ENCODE assay signal across 16 cellular contexts in the genomic region with DNA sequence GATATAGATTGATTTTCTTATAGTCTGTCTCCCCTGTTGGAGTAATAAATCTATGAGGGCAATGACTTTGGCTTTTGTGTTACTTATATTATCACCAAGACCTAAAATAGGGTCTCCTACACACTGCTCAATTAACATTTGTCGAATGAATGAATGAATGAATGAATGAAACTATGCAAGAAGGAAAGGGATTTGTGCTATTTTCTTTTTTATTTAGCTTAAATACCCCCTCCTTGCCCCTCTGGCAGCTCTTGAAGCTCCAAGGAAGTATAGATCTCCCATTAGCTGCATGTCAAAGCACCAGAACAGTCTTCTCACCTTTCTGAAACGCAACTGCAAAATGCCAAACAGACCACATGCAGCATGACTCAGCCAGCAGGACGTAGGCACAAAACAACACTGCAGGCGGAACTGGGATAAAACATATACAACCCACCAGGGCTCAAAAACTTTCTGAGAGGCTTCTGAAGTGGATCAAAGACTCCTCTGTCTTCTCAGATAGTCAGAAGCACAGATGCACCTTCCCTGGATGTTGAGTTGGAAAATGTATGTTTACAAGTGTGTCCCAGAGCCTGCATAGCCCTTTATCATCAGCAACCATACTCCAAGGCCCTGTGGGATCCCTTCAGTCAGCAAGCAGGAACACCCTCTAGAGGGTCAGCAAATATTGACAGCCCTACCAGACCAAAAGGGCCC.
A peak's percentile ranks its signal among the peaks of the same experiment; 100 is the strongest.
DNase-seq lines count a peak whose midpoint lies in the region; ATAC-seq and TF ChIP-seq lines count a peak whose summit lies in the region.
"Had no signal": no experiment of that assay in that cellular context is flagged by ENCODE, and none has a peak within 500 bp of the region (broad histone marks: within the 10 kb centered on the region; RNA-seq: fewer than 3 reads in every experiment).

No MANE protein-coding gene starts in this region.

- peak overlapping the region; percentile 77 for H3K27ac ChIP-seq in mesodermal cell (ENCODE audit: low read depth, low read length, severe bottlenecking)
- no peak overlapping the region for H3K27ac ChIP-seq in aorta (ENCODE audit: low read depth in 1 of 2, low read length in 2 of 2)
- H3K27ac ChIP-seq: 22Rv1, SJCRH30 had no signal

- no peaks in the 10 kb centered on the region for H3K36me3 ChIP-seq in mesodermal cell (ENCODE audit: control insufficient read depth, insufficient read depth, low read length)
- no peaks in the 10 kb centered on the region for H3K36me3 ChIP-seq in BE2C
- no peaks in the 10 kb centered on the region for H3K36me3 ChIP-seq in aorta (ENCODE audit: control insufficient read depth in 1 of 2, insufficient read depth in 2 of 2, low read length in 1 of 2)
- H3K36me3 ChIP-seq: SJCRH30 had no signal

- TF ChIP-seq CTCF in astrocyte of the spinal cord (IDR thresholded peaks at IDR 0.05; ENCODE audit: low read depth, low read length): no peak
- TF ChIP-seq CTCF in BE2C (IDR thresholded peaks at IDR 0.05; ENCODE audit: low read depth, low read length): no peak

- CTCF ChIA-PET in activated CD4-positive, alpha-beta T cell treated with anti-CD3 and anti-CD28 coated beads, Interleukin-2, amount 10 ng/mL, durations not matched to agents 7 days and 5 days (lab: Charles Lee): no interaction called here

- 69% methylated on average over 2 of the region's 4 CpGs; no CpG with 5 or more reads in 1 of the 2 experiments for WGBS in mesodermal cell (ENCODE audit: insufficient coverage in 2 of 2), 2 experiments
- WGBS in aorta, 2 donors: 46 to 51% methylated on average over 4 of the region's 4 CpGs

- POLR2A ChIA-PET in activated CD4-positive, alpha-beta T cell treated with anti-CD3 and anti-CD28 coated beads, Interleukin-2, amount 10 ng/mL, durations not matched to agents 7 days and 5 days (lab: Charles Lee): no interaction called here

- H3K36me3 Mint-ChIP-seq in activated CD4-positive, alpha-beta T cell treated with anti-CD3 and anti-CD28 coated beads, Interleukin-2, amount 10 ng/mL, durations not matched to agents 7 days and 5 days (ENCODE audit: low read depth): no peaks in the 10 kb centered on the region
- H3K36me3 Mint-ChIP-seq: CD8-positive, alpha-beta T cell had no signal

- no peak overlapping the region for H3K27ac Mint-ChIP-seq in activated CD4-positive, alpha-beta T cell treated with anti-CD3 and anti-CD28 coated beads, Interleukin-2, amount 10 ng/mL, durations not matched to agents 7 days and 5 days
- H3K27ac Mint-ChIP-seq: activated B cell treated with CpG ODN at 0.5 μM for 24 hours; CD8-positive, alpha-beta T cell had no signal

- in situ Hi-C loops in astrocyte of the spinal cord (cut with HindIII; ENCODE audit: low sequenced_read_pairs): no loop called here

- H3K9me3 ChIP-seq in mesodermal cell (ENCODE audit: control insufficient read depth, low read length) (no peaks in the 10 kb centered on the region), BE2C (no peaks in the 10 kb centered on the region), aorta (ENCODE audit: control insufficient read depth, low read length) (peaks cover 2% of the 10 kb centered on the region)
- H3K9me3 ChIP-seq: SJCRH30 had no signal

- H3K4me3 Mint-ChIP-seq in activated CD4-positive, alpha-beta T cell treated with anti-CD3 and anti-CD28 coated beads, Interleukin-2, amount 10 ng/mL, durations not matched to agents 7 days and 5 days: no peak overlapping the region
- H3K4me3 Mint-ChIP-seq: activated B cell treated with CpG ODN at 0.5 μM for 24 hours; CD8-positive, alpha-beta T cell had no signal

- no peak overlapping the region for H3K4me3 ChIP-seq in astrocyte of the spinal cord (ENCODE audit: low read depth, low read length)
- H3K4me3 ChIP-seq in mesodermal cell (ENCODE audit: extremely low read depth, insufficient read depth, low read length, poor library complexity, severe bottlenecking): no peak overlapping the region
- H3K4me3 ChIP-seq in BE2C (ENCODE audit: low read depth, low read length): no peak overlapping the region
- H3K4me3 ChIP-seq in aorta (ENCODE audit: low read length in 2 of 2): no peak overlapping the region
- H3K4me3 ChIP-seq: SJCRH30 had no signal

- H3K27me3 Mint-ChIP-seq in activated CD4-positive, alpha-beta T cell treated with anti-CD3 and anti-CD28 coated beads, Interleukin-2, amount 10 ng/mL, durations not matched to agents 7 days and 5 days: no peaks in the 10 kb centered on the region

- no peak for ATAC-seq in aorta (ENCODE audit: low FRiP score)
- ATAC-seq: CD8-positive, alpha-beta T cell had no signal

- intact Hi-C loops in aorta (cut with DNase I): no loop called here

- no peaks in the 10 kb centered on the region for H3K4me1 Mint-ChIP-seq in activated CD4-positive, alpha-beta T cell treated with anti-CD3 and anti-CD28 coated beads, Interleukin-2, amount 10 ng/mL, durations not matched to agents 7 days and 5 days
- H3K4me1 Mint-ChIP-seq: activated B cell treated with CpG ODN at 0.5 μM for 24 hours had no signal

- peak; percentile 52 for DNase-seq in DMS 273 (lab: John Stamatoyannopoulos, UW; ENCODE audit: unreplicated experiment)
- DNase-seq in DMS 273 treated with DMSO at 0.1 percent for 48 hours (lab: John Stamatoyannopoulos, UW): no peak
- DNase-seq in NCI-H460 (ENCODE audit: extremely low read depth, low read depth): peak; percentile 77
- peak; percentile 44 for DNase-seq in astrocyte of the spinal cord (ENCODE audit: low read depth, low spot score)
- DNase-seq in BE2C: no peak
- no peak for DNase-seq in aorta
- no peak for DNase-seq in activated CD4-positive, alpha-beta T cell treated with anti-CD3 and anti-CD28 coated beads, Interleukin-2, amount 10 ng/mL, durations not matched to agents 7 days and 5 days
- DNase-seq: activated B cell treated with CpG ODN at 0.5 μM for 24 hours; activated T-cell treated with anti-CD3 and anti-CD28 coated beads for 4 hours; CD8-positive, alpha-beta T cell; cortex of kidney; IMR-90; NCI-H1417 treated with DMSO at 0.1 percent for 48 hours; SJCRH30 had no signal

- no peaks in the 10 kb centered on the region for H3K9me3 Mint-ChIP-seq in activated CD4-positive, alpha-beta T cell treated with anti-CD3 and anti-CD28 coated beads, Interleukin-2, amount 10 ng/mL, durations not matched to agents 7 days and 5 days

- H3K27me3 ChIP-seq in BE2C (no peaks in the 10 kb centered on the region), aorta (ENCODE audit: control insufficient read depth in 1 of 2, insufficient read depth in 2 of 2, low read length in 1 of 2) (no peaks in the 10 kb centered on the region)
- H3K27me3 ChIP-seq: SJCRH30 had no signal

- H3K4me1 ChIP-seq in mesodermal cell (ENCODE audit: control insufficient read depth, insufficient read depth, low read length, poor library complexity, severe bottlenecking) (peaks cover 19% of the 10 kb centered on the region), BE2C (no peaks in the 10 kb centered on the region), aorta (ENCODE audit: control insufficient read depth in 1 of 2, insufficient read depth in 2 of 2, low read length in 2 of 2) (no peaks in the 10 kb centered on the region)

Comparison
In these comparisons a context has a peak if more than half of its experiments do, and no peak if none do; other contexts are left out.
1. DNase-seq: peak in DMS 273 (single experiment), NCI-H460 (single experiment) and astrocyte of the spinal cord (single experiment); none in DMS 273 treated with DMSO at 0.1 percent for 48 hours (single experiment), BE2C (single experiment), aorta (0 of 2) and activated CD4-positive, alpha-beta T cell treated with anti-CD3 and anti-CD28 coated beads, Interleukin-2, amount 10 ng/mL, durations not matched to agents 7 days and 5 days (single experiment).